1 cellular context compared by ENCODE assay signal in the genomic region with DNA sequence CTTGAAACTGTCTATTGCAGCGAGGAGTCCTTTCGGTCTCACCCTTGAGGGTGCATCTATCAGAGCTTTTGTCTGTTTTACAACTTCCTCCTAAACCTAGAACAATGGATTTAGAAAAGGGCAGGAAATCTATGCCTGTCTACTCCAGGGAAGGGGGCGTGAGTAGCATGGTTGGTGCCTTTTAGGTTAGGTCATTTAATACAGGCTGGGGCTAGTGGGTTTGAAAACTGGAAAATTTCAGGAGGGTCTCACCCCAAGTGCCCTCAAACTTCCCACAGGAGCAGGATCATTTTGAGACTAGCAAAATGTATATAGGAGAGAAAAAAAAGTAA.
TF ChIP-seq lines count a peak whose summit lies in the region.

No MANE protein-coding gene starts in this region.

TF ChIP-seq in endothelial cell of umbilical vein, 7 proteins besides CTCF, POLR2A, EP300 and RAD21 (continued from another document):
- TF ChIP-seq FOS (IDR thresholded peaks at IDR 0.05; ENCODE audit: borderline replicate concordance, insufficient read depth, low read length) = no peak
